Comparison of ENCODE assay signal across 8 cellular contexts in genomic region chr17:67246648-67247415, GRCh38. TPM values are rescaled to one million over a fixed set of nuclear protein-coding genes. Genes with fewer than 3 reads are reported as not detected.
DNase-seq lines count a peak whose midpoint lies in the region; ATAC-seq, FAIRE-seq and TF ChIP-seq lines count a peak whose summit lies in the region.

No MANE protein-coding gene starts in this region.

- H3K27ac ChIP-seq in K562 (ENCODE audit: extremely low read depth, low read depth, low read length) (no peak overlapping the region), left lung (peak overlapping the region; percentile 78 to 91), suprapubic skin (peak overlapping the region; percentile 88)

- TF ChIP-seq CTCF in K562 (IDR thresholded peaks at IDR 0.05 in 2 of 3, conservative IDR thresholded peaks at IDR 0.05 in 1 of 3; ENCODE audit: insufficient read depth in 2 of 3, low read depth in 1 of 3, low read length in 3 of 3): 0 out of 6 replicates have a peak, but pooled peaks of 1 of the 3 experiments have one; percentile 13
- TF ChIP-seq CTCF in left lung (IDR thresholded peaks at IDR 0.05): no peak
- TF ChIP-seq CTCF in suprapubic skin (IDR thresholded peaks at IDR 0.05): no peak

- H3K4me3 ChIP-seq in K562 (peak overlapping the region; percentile 86; the same call in 1 of the 2 replicates), left lung (peak overlapping the region; percentile 80 to 100), suprapubic skin (peak overlapping the region; percentile 94)

- TF ChIP-seq POLR2A in K562 (conservative IDR thresholded peaks at IDR 0.05): no peak
- no peak for TF ChIP-seq POLR2A in suprapubic skin (IDR thresholded peaks at IDR 0.05)

- peak overlapping the region in 1 of 2 experiments; percentile 45; a peak in 1 of 4 replicates for H3K9ac ChIP-seq in K562 (ENCODE audit: insufficient read depth in 1 of 2, low read depth in 2 of 2, low read length in 2 of 2)

- WGBS in K562 (ENCODE audit: insufficient coverage, low coverage, missing lambda C conversion rate): 28% methylated on average over 17 of the region's 17 CpGs
- 69% methylated on average over 11 of the region's 17 CpGs for WGBS in suprapubic skin

- no peaks in the 10 kb centered on the region for H3K9me3 ChIP-seq in K562 (replicated peaks; ENCODE audit: control insufficient read depth, insufficient read depth, low read depth, low read length)
- H3K9me3 ChIP-seq in left lung: no peaks in the 10 kb centered on the region
- H3K9me3 ChIP-seq in suprapubic skin: no peaks in the 10 kb centered on the region

- TF ChIP-seq EP300 in K562 (IDR thresholded peaks at IDR 0.05; ENCODE audit: low read length): no peak
- TF ChIP-seq EP300 in suprapubic skin (IDR thresholded peaks at IDR 0.05): no peak

- intact Hi-C loops in K562 (cut with micrococcal nuclease): no loop called here
- intact Hi-C loops in left lung (cut with DNase I): no loop called here

- H3K4me2 ChIP-seq in K562 (ENCODE audit: insufficient read depth, low read length): peak overlapping the region; percentile 76

- H3K27me3 ChIP-seq in K562 (ENCODE audit: control insufficient read depth in 2 of 2, insufficient read depth in 2 of 2, low read length in 2 of 2) (no peaks in the 10 kb centered on the region), left lung (peaks cover 0 to 14% of the 10 kb centered on the region in 2 donors), suprapubic skin (no peaks in the 10 kb centered on the region)

- peak; percentile 66 for DNase-seq in activated CD8-positive, alpha-beta memory T cell treated with anti-CD3 and anti-CD28 coated beads for 24 hours
- no peak for DNase-seq in activated CD8-positive, alpha-beta memory T cell treated with anti-CD3 and anti-CD28 coated beads, Interleukin-2, amount 50 U/mL, for 48 hours
- peak; percentile 70 for DNase-seq in RKO (ENCODE audit: low spot score)
- peak; percentile 43 to 69 (median 48) for DNase-seq in K562 (ENCODE audit: extremely low read depth in 1 of 4, low spot score in 3 of 4)
- DNase-seq in left lung: peak; percentile 83 to 84
- DNase-seq in suprapubic skin (ENCODE audit: low spot score in 2 of 2): peak in 1 of 2 donors; percentile 67
- DNase-seq in NOMO-1 treated with DMSO at 0.1 percent for 48 hours (lab: John Stamatoyannopoulos, UW; ENCODE audit: unreplicated experiment): no peak

- FAIRE-seq in K562 (lab: Jason Lieb, UNC): peak; percentile 67

- TF ChIP-seq RAD21 in K562 (CRISPR knock-in tag; conservative IDR thresholded peaks at IDR 0.05 in 1 of 2, IDR thresholded peaks at IDR 0.05 in 1 of 2): no peak

- H4K20me1 ChIP-seq in K562 (replicated peaks; ENCODE audit: control insufficient read depth, insufficient read depth, low read length): no peaks in the 10 kb centered on the region; the same call in 1 of the 2 replicates

- in situ Hi-C loops in K562 (cut with MboI): no loop called here

- peak overlapping the region; percentile 89 for H2AFZ ChIP-seq in K562 (ENCODE audit: low read depth, low read length)

- CTCF ChIA-PET in K562 (lab: Yijun Ruan, JAX; ENCODE audit: low intra/inter-chr PET ratio): no interaction called here

- no TSS peak for BruUV-seq in K562 (replicated peaks; lab: Mats Ljungman, UMichigan)

- peaks cover 31% of the 10 kb centered on the region for H3K79me2 ChIP-seq in K562 (ENCODE audit: control insufficient read depth, insufficient read depth, low read length)

- peak; percentile 61 for ATAC-seq in HG02763 (IDR thresholded peaks at IDR 0.05; ENCODE audit: unreplicated experiment)
- peak; percentile 9; the same call in 2 of the 3 replicates for ATAC-seq in K562
- ATAC-seq in left lung: peak; percentile 77

- no peaks in the 10 kb centered on the region for H3K9me1 ChIP-seq in K562 (ENCODE audit: control insufficient read depth, insufficient read depth, low read length)

- POLR2A ChIA-PET in K562 (lab: Yijun Ruan, JAX): no interaction called here

- H3K36me3 ChIP-seq in K562 (ENCODE audit: control insufficient read depth, insufficient read depth, low read length) (peaks cover 1% of the 10 kb centered on the region; the same call in 1 of the 3 replicates), left lung (peaks cover 0 to 3% of the 10 kb centered on the region in 2 donors), suprapubic skin (no peaks in the 10 kb centered on the region)

- H3K4me1 ChIP-seq in K562 (replicated peaks in 1 of 2; ENCODE audit: control insufficient read depth in 2 of 2, insufficient read depth in 2 of 2, low read length in 2 of 2) (peaks cover 6 to 19% of the 10 kb centered on the region in 2 experiments; a peak in 4 of 5 replicates), left lung (peaks cover 16 to 40% of the 10 kb centered on the region in 2 donors), suprapubic skin (peaks cover 35% of the 10 kb centered on the region)

TF ChIP-seq in K562, 482 proteins besides CTCF, POLR2A, EP300 and RAD21 (continues in another document):
- TF ChIP-seq ZNF644 (tag; IDR thresholded peaks at IDR 0.05; ENCODE audit: low read depth) (no peak), ZBTB11 (CRISPR knock-in tag; IDR thresholded peaks at IDR 0.05) (no peak), ATF3 (IDR thresholded peaks at IDR 0.05) (peak; percentile 76), ATF3 (CRISPR knock-in tag; conservative IDR thresholded peaks at IDR 0.05) (no peak), POLR3A (IDR thresholded peaks at IDR 0.05; ENCODE audit: borderline replicate concordance, extremely low read depth, insufficient read depth, insufficient read length) (no peak), RBM39 (optimal IDR thresholded peaks at IDR 0.05; ENCODE audit: low read depth, low read length) (no peak), ZBTB7A (IDR thresholded peaks at IDR 0.05; ENCODE audit: borderline replicate concordance, control insufficient read depth, low read depth, low read length) (peak; percentile 35; the same call in 1 of the 2 replicates), BHLHE40 (IDR thresholded peaks at IDR 0.05; ENCODE audit: low read length) (peak; percentile 58), ZSCAN29 (IDR thresholded peaks at IDR 0.05) (peak; percentile 76; the same call in 1 of the 2 replicates), MAX (CRISPR knock-in tag; IDR thresholded peaks at IDR 0.05) (peak; percentile 68), HMG20B (CRISPR knock-in tag; IDR thresholded peaks at IDR 0.05) (no peak), NEUROD1 (IDR thresholded peaks at IDR 0.05; ENCODE audit: borderline replicate concordance, low read depth, low read length, partially characterized antibody) (no peak), SMARCA4 (IDR thresholded peaks at IDR 0.05) (0 out of 2 replicates have a peak, but pooled peaks have one; percentile 41)

RNA-seq across cellular contexts. Expression of gene HELZ, which starts 1.8 kb away (rescaled TPM):
- 122 and 381 TPM in 2 replicates for total RNA-seq in K562 (2011; cell fraction: chromatin; rRNA removed; ENCODE audit: low replicate concordance)
- 40.2 and 76.2 TPM in 2 replicates for total RNA-seq in K562 (2011; cell fraction: nucleolus; rRNA removed)
- 95.5 and 139 TPM in 2 replicates for total RNA-seq in K562 (2011; cell fraction: nucleoplasm; rRNA removed)
- total RNA-seq in K562 (2014; rRNA removed) (12.9 and 18.6 TPM in 2 replicates), K562 (2014; rRNA removed; fragmentation: Illumina TruSeq; extraction: Trizol) (34.2 and 39.6 TPM in 2 replicates), K562 (2015; rRNA removed; fragmentation: Illumina TruSeq; extraction: Trizol) (24.0 and 25.1 TPM in 2 replicates), K562 (2021) (39.8 TPM in 2 replicates), left lung (10 to 100 TPM; 60.2 to 64.6 TPM), suprapubic skin (10 to 100 TPM; 30.9 to 88.5 (median 36.7) TPM)
- polyA plus RNA-seq in K562 (2011; rRNA removed) (23.7 and 25.4 TPM in 2 replicates), K562 (2014; fragmentation: Illumina TruSeq; extraction: Trizol) (13.4 and 17.3 TPM in 2 replicates), K562 (2014; fragmentation: Nextera tagmentation; extraction: Ambion mirVana) (10 to 100 TPM in 1 of 2 experiments, 1 to 10 TPM in 1; 5.2 to 11.3 TPM), K562 (2014; rRNA removed) (7.7 and 8.9 TPM in 2 replicates)
- 8.3 and 13.5 TPM in 2 replicates for polyA plus RNA-seq in K562 (2011; cell fraction: cytosol; rRNA removed)
- polyA plus RNA-seq in K562 (2011; cell fraction: nucleus; rRNA removed): 21.2 and 23.2 TPM in 2 replicates
- 5.8 and 15.1 TPM in 2 replicates for polyA plus RNA-seq in K562 (2012)
- 140 and 161 TPM in 2 replicates for polyA minus RNA-seq in K562 (2011; rRNA and poly(A)+ RNA removed)
- 43.3 and 44.0 TPM in 2 replicates for polyA minus RNA-seq in K562 (2011; cell fraction: cytosol; rRNA and poly(A)+ RNA removed)
- polyA minus RNA-seq in K562 (2011; cell fraction: nucleus; rRNA and poly(A)+ RNA removed): 48.1 and 120 TPM in 2 replicates

Comparison
In these comparisons a context has a peak if more than half of its experiments do, and no peak if none do; other contexts are left out.
1. DNase-seq: peak in activated CD8-positive, alpha-beta memory T cell treated with anti-CD3 and anti-CD28 coated beads for 24 hours (single experiment), RKO (single experiment), K562 (4 of 4) and left lung (2 of 2); none in activated CD8-positive, alpha-beta memory T cell treated with anti-CD3 and anti-CD28 coated beads, Interleukin-2, amount 50 U/mL, for 48 hours (single experiment) and NOMO-1 treated with DMSO at 0.1 percent for 48 hours (single experiment).
2. ATAC-seq: peak in every context shown above with its lines; median percentile 77 in left lung; 61 in HG02763; 9 in K562.
3. Peak in every context shown above with its lines, with median percentiles within 50 percentile points of each other: H3K4me3 ChIP-seq.